12 cellular contexts compared by ENCODE assay signal in genomic region chr22:46967445-46968358, GRCh38.
"Had no signal": no experiment of that assay in that cellular context is flagged by ENCODE, and none has a peak within 500 bp of the region (broad histone marks: within the 10 kb centered on the region; RNA-seq: fewer than 3 reads in every experiment).

No MANE protein-coding gene starts in this region.

- H3K36me3 Mint-ChIP-seq: activated naive CD4-positive, alpha-beta T cell treated with anti-CD3 and anti-CD28 coated beads, Interleukin-2, amount 50 U/mL, for 72 hours had no signal

- H3K4me3 Mint-ChIP-seq: activated CD4-positive, alpha-beta T cell treated with anti-CD3 and anti-CD28 coated beads, Interleukin-2, amount 10 ng/mL, durations not matched to agents 24 days and 14 days; memory B cell; naive thymus-derived CD4-positive, alpha-beta T cell had no signal

- H3K27ac Mint-ChIP-seq: activated CD4-positive, alpha-beta T cell treated with anti-CD3 and anti-CD28 coated beads, Interleukin-2, amount 10 ng/mL, durations not matched to agents 24 days and 14 days had no signal

- H3K9me3 Mint-ChIP-seq: activated CD4-positive, alpha-beta T cell treated with anti-CD3 and anti-CD28 coated beads, Interleukin-2, amount 10 ng/mL, durations not matched to agents 24 days and 14 days; activated naive CD4-positive, alpha-beta T cell treated with anti-CD3 and anti-CD28 coated beads, Interleukin-2, amount 50 U/mL, for 72 hours; memory B cell had no signal

- DNase-seq: activated CD4-positive, alpha-beta T cell treated with anti-CD3 and anti-CD28 coated beads, Interleukin-2, amount 10 ng/mL, durations not matched to agents 24 days and 14 days; activated gamma-delta T cell treated with Interleukin-2 at 50 U/mL for 16 hours; erythroblast; mucosa of descending colon; naive thymus-derived CD4-positive, alpha-beta T cell; stimulated activated naive CD4-positive, alpha-beta T cell; substantia nigra; T-helper 1 cell; T-helper 9 cell; tibial artery had no signal

- ATAC-seq: activated naive CD4-positive, alpha-beta T cell treated with anti-CD3 and anti-CD28 coated beads, Interleukin-2, amount 50 U/mL, for 72 hours; mucosa of descending colon; naive thymus-derived CD4-positive, alpha-beta T cell had no signal

- H3K27me3 Mint-ChIP-seq: activated CD4-positive, alpha-beta T cell treated with anti-CD3 and anti-CD28 coated beads, Interleukin-2, amount 10 ng/mL, durations not matched to agents 24 days and 14 days; memory B cell; naive thymus-derived CD4-positive, alpha-beta T cell had no signal
